In genomic region chr6:7561153-7561964, GRCh38 we compare ENCODE assay signal across 9 cellular contexts. TPM values are rescaled to one million over a fixed set of nuclear protein-coding genes. Genes with fewer than 3 reads are reported as not detected.
DNase-seq lines count a peak whose midpoint lies in the region; ATAC-seq and TF ChIP-seq lines count a peak whose summit lies in the region.
"Had no signal": no experiment of that assay in that cellular context is flagged by ENCODE, and none has a peak within 500 bp of the region (broad histone marks: within the 10 kb centered on the region; RNA-seq: fewer than 3 reads in every experiment).

No MANE protein-coding gene starts in this region.

- ATAC-seq in GM21723 (IDR thresholded peaks at IDR 0.05; ENCODE audit: unreplicated experiment), result no peak
- ATAC-seq in HG03196 (IDR thresholded peaks at IDR 0.05; ENCODE audit: unreplicated experiment), result no peak

- TF ChIP-seq EP300 in transverse colon (IDR thresholded peaks at IDR 0.05; ENCODE audit: low read depth), result peak; percentile 70

- H3K36me3 ChIP-seq in right atrium auricular region (peaks cover 26% of the 10 kb centered on the region), transverse colon (peaks cover 0 to 18% (median 6%) of the 10 kb centered on the region in 4 donors)

- intact Hi-C loops in transverse colon (cut with DNase I; ENCODE audit: low total_unique reads), result no loop called here
- intact Hi-C loops in lower leg skin (cut with DNase I; ENCODE audit: low total_unique reads), result loop anchor here (10.0 kb wide), 1 partner anchor 147 kb away; no protein-coding TSS in a partner anchor

- H3K4me3 ChIP-seq in right atrium auricular region (peak overlapping the region in 1 of 2 donors; percentile 1), transverse colon (peak overlapping the region in 1 of 4 donors; percentile 10), lower leg skin (ENCODE audit: low read depth, poor library complexity, severe bottlenecking) (no peak overlapping the region)

- in situ Hi-C loops in transverse colon (cut with MboI; ENCODE audit: low pct_ligation_motif_present in 1 of 4, low pct_unique_long_range_greater_than_20kb in 1 of 4, low sequenced_read_pairs in 3 of 4), result no loop called here

- TF ChIP-seq CTCF in right atrium auricular region (IDR thresholded peaks at IDR 0.05) (no peak), transverse colon (IDR thresholded peaks at IDR 0.05) (no peak), lower leg skin (IDR thresholded peaks at IDR 0.05) (no peak)

- H3K4me1 ChIP-seq in right atrium auricular region (peaks cover 0 to 6% of the 10 kb centered on the region in 2 donors), transverse colon (peaks cover 0 to 29% (median 3%) of the 10 kb centered on the region in 4 donors)

- H3K9me3 ChIP-seq in right atrium auricular region, result no peaks in the 10 kb centered on the region
- no peaks in the 10 kb centered on the region for H3K9me3 ChIP-seq in transverse colon

- WGBS in transverse colon (ENCODE audit: low coverage in 1 of 2), 2 donors, result 41 to 48% methylated on average over 6 to 19 of the region's 19 CpGs
- WGBS in lower leg skin, 2 donors, result 73 to 80% methylated on average over 19 of the region's 19 CpGs

- H3K27ac ChIP-seq in right atrium auricular region (peak overlapping the region; percentile 55 to 65), transverse colon (peak overlapping the region; percentile 71 to 80 (median 75))

- DNase-seq in NCI-H1436 (lab: John Stamatoyannopoulos, UW) (peak; percentile 63), SHP77 (lab: John Stamatoyannopoulos, UW) (peak; percentile 61 to 62), right atrium auricular region (ENCODE audit: low spot score) (no peak), transverse colon (peak; percentile 83), lower leg skin (ENCODE audit: low spot score in 2 of 2) (no peak)
- DNase-seq: activated CD8-positive, alpha-beta memory T cell treated with anti-CD3 and anti-CD28 coated beads, Interleukin-2, amount 50 U/mL, for 4 hours; Karpas-422 had no signal

- H3K27me3 ChIP-seq in right atrium auricular region, result no peaks in the 10 kb centered on the region
- H3K27me3 ChIP-seq in transverse colon, result no peaks in the 10 kb centered on the region

- TF ChIP-seq POLR2A in transverse colon (IDR thresholded peaks at IDR 0.05) (peak; percentile 22), lower leg skin (IDR thresholded peaks at IDR 0.05) (no peak)

RNA-seq across cellular contexts. Expression of gene DSP, which starts 19.9 kb away (rescaled TPM):
- total RNA-seq in right atrium auricular region (100 to 1,000 TPM; 121 to 229 TPM), transverse colon (100 to 1,000 TPM; 160 to 243 (median 202) TPM), lower leg skin (1,000 to 10,000 TPM; 2,143 to 2,497 (median 2,321) TPM)

RNA-seq across cellular contexts. Expression of gene SNRNP48, which starts 28.6 kb away (rescaled TPM):
- 1 to 10 TPM; 9.3 to 9.6 TPM for total RNA-seq in right atrium auricular region
- total RNA-seq in transverse colon, result 10 to 100 TPM in 3 of 4 donors, 1 to 10 TPM in 1; 7.9 to 31.8 (median 16.6) TPM
- 10 to 100 TPM in 2 of 4 donors, 1 to 10 TPM in 2; 8.8 to 15.3 (median 10.7) TPM for total RNA-seq in lower leg skin

Comparison
In these comparisons a context has a peak if more than half of its experiments do, and no peak if none do; other contexts are left out.
1. DNase-seq: peak in NCI-H1436 (single experiment), SHP77 (2 of 2) and transverse colon (single experiment); none in right atrium auricular region (single experiment) and lower leg skin (0 of 2).
2. RNA of gene DSP, which starts 19.9 kb away (total RNA-seq): 2,143 to 2,497 TPM in lower leg skin; 160 to 243 TPM in transverse colon and 121 to 229 TPM in right atrium auricular region; every median in the first group is over 4 times any median in the second.